ENCODE assay signal across 19 cellular contexts in genomic region chr12:19144287-19144686, GRCh38. TPM values are rescaled to one million over a fixed set of nuclear protein-coding genes. Genes with fewer than 3 reads are reported as not detected.
A peak's percentile ranks its signal among the peaks of the same experiment; 100 is the strongest.
DNase-seq lines count a peak whose midpoint lies in the region; FAIRE-seq and TF ChIP-seq lines count a peak whose summit lies in the region.
"Had no signal": no experiment of that assay in that cellular context is flagged by ENCODE, and none has a peak within 500 bp of the region (broad histone marks: within the 10 kb centered on the region; RNA-seq: fewer than 3 reads in every experiment).

No MANE protein-coding gene starts in this region.

- peak; percentile 9 for FAIRE-seq in keratinocyte (lab: Jason Lieb, UNC)
- FAIRE-seq: A204.1, HepG2 had no signal

- intact Hi-C loops in Calu3 (cut with micrococcal nuclease; ENCODE audit: unreplicated experiment) (no loop called here), esophagus squamous epithelium (cut with DNase I) (no loop called here)

- H3K9me3 Mint-ChIP-seq in Calu3 (ENCODE audit: low read depth, unreplicated experiment) (no peaks in the 10 kb centered on the region), mesothelial cell of epicardium (no peaks in the 10 kb centered on the region)
- H3K9me3 Mint-ChIP-seq: CD8-positive, alpha-beta memory T cell; H9; IgD-negative memory B cell had no signal

- H4K12ac ChIP-seq in trophoblast cell (ENCODE audit: low read depth, low read length), result no peak overlapping the region

- H4K8ac ChIP-seq in trophoblast cell (ENCODE audit: low read depth, low read length), result no peak overlapping the region

- H2BK120ac ChIP-seq in trophoblast cell (ENCODE audit: insufficient read depth, low read length, poor library complexity), result no peak overlapping the region

- H3K27ac Mint-ChIP-seq in Calu3 (ENCODE audit: unreplicated experiment) (peak overlapping the region; percentile 35), mesothelial cell of epicardium (no peak overlapping the region)
- H3K27ac Mint-ChIP-seq: CD4-positive, CD25-positive, alpha-beta regulatory T cell; CD8-positive, alpha-beta memory T cell; IgD-negative memory B cell had no signal

- POLR2A ChIA-PET in HEK293T (lab: Yijun Ruan, JAX), result no interaction called here

- H3K4me2 ChIP-seq in keratinocyte (ENCODE audit: control insufficient read depth, extremely low read depth, insufficient read depth, low read depth, low read length) (no peak overlapping the region), trophoblast cell (ENCODE audit: low read length) (no peak overlapping the region)

- no peak overlapping the region for H4K91ac ChIP-seq in trophoblast cell (ENCODE audit: low read depth, low read length)

- no peak overlapping the region for H3K14ac ChIP-seq in trophoblast cell (ENCODE audit: low read length)

- no peak for DNase-seq in Calu3
- peak; percentile 70 for DNase-seq in OCI-M1 (lab: John Stamatoyannopoulos, UW)
- DNase-seq in keratinocyte (ENCODE audit: low read depth, low spot score), result no peak
- DNase-seq in trophoblast cell, result no peak
- no peak for DNase-seq in esophagus squamous epithelium (lab: John Stamatoyannopoulos, UW)
- DNase-seq in mesothelial cell of epicardium (ENCODE audit: low spot score in 2 of 2, unreplicated experiment in 2 of 2), result no peak
- DNase-seq in HEK293T (ENCODE audit: extremely low spot score), result no peak
- DNase-seq: ACHN; BE2C; C1 segment of cervical spinal cord; CD4-positive, CD25-positive, alpha-beta regulatory T cell; CD8-positive, alpha-beta memory T cell; COR-L47; DMS79 treated with DMSO at 0.1 percent for 48 hours; GF-D8; H9 had no signal

- H3K9me3 ChIP-seq in keratinocyte (ENCODE audit: control insufficient read depth, low read depth, low read length), result no peaks in the 10 kb centered on the region
- H3K9me3 ChIP-seq in trophoblast cell (ENCODE audit: insufficient read depth, low read depth, low read length), result no peaks in the 10 kb centered on the region
- H3K9me3 ChIP-seq in esophagus squamous epithelium, result no peaks in the 10 kb centered on the region
- H3K9me3 ChIP-seq: BE2C had no signal

- no peak overlapping the region for H2AK5ac ChIP-seq in trophoblast cell (ENCODE audit: low read length)

- no CpG with 5 or more reads among the region's 6 CpGs for WGBS in trophoblast cell (ENCODE audit: extremely low coverage, insufficient coverage, insufficient read length)
- 98 to 99% methylated on average over 6 of the region's 6 CpGs for WGBS in esophagus squamous epithelium, 2 donors

- peaks cover 4% of the 10 kb centered on the region for H3K9me1 ChIP-seq in keratinocyte (ENCODE audit: control insufficient read depth, extremely low read depth, insufficient read depth, low read length)

- H2BK12ac ChIP-seq in trophoblast cell (ENCODE audit: low read length), result no peak overlapping the region

- H3K18ac ChIP-seq in trophoblast cell (ENCODE audit: low read length), result no peak overlapping the region

- dilution Hi-C loops in keratinocyte (cut with MboI; ENCODE audit: extremely low pct_ligation_motif_present, low sequenced_read_pairs), result no loop called here

- CTCF ChIA-PET in Calu3 (lab: Charles Lee), result no interaction called here
- CTCF ChIA-PET in HEK293T (lab: Yijun Ruan, JAX), result no interaction called here

- H3K79me1 ChIP-seq in trophoblast cell (ENCODE audit: low read length), result no peaks in the 10 kb centered on the region

- BruUV-seq in Calu3 (replicated peaks; lab: Mats Ljungman, UMichigan), result no TSS peak

- H3K4ac ChIP-seq in trophoblast cell (ENCODE audit: low read depth, low read length), result peak overlapping the region; percentile 57

- H3K9ac ChIP-seq in keratinocyte (ENCODE audit: control insufficient read depth, extremely low read depth, insufficient read depth, low read length) (no peak overlapping the region), trophoblast cell (ENCODE audit: low read length) (no peak overlapping the region)

- H3K4me3 Mint-ChIP-seq in Calu3 (ENCODE audit: low read depth, unreplicated experiment) (peak overlapping the region; percentile 6), mesothelial cell of epicardium (no peak overlapping the region)
- H3K4me3 Mint-ChIP-seq: CD4-positive, CD25-positive, alpha-beta regulatory T cell; CD8-positive, alpha-beta memory T cell; H9 had no signal

- no peaks in the 10 kb centered on the region for H4K20me1 ChIP-seq in keratinocyte (ENCODE audit: control insufficient read depth, extremely low read depth, insufficient read depth, low read length)

- H3K23ac ChIP-seq in trophoblast cell (ENCODE audit: low read length), result no peak overlapping the region

- H3K4me3 ChIP-seq in keratinocyte (ENCODE audit: control insufficient read depth in 2 of 3, extremely low read depth in 1 of 3, insufficient read depth in 2 of 3, low read depth in 1 of 3, low read length in 3 of 3) (no peak overlapping the region), trophoblast cell (ENCODE audit: low read depth, low read length) (no peak overlapping the region), esophagus squamous epithelium (no peak overlapping the region)

- H3K27me3 ChIP-seq in keratinocyte (ENCODE audit: control insufficient read depth, extremely low read depth, insufficient read depth, low read length) (no peaks in the 10 kb centered on the region), trophoblast cell (ENCODE audit: insufficient read depth, low read length) (no peaks in the 10 kb centered on the region), esophagus squamous epithelium (no peaks in the 10 kb centered on the region)
- H3K27me3 ChIP-seq: BE2C had no signal

- no peak overlapping the region for H2AFZ ChIP-seq in keratinocyte (ENCODE audit: control insufficient read depth, low read length)
- H2AFZ ChIP-seq in trophoblast cell (ENCODE audit: insufficient read depth, low read length, poor library complexity), result no peak overlapping the region

- H3K36me3 Mint-ChIP-seq in Calu3 (ENCODE audit: insufficient read depth, unreplicated experiment), result no peaks in the 10 kb centered on the region
- peaks cover 22% of the 10 kb centered on the region for H3K36me3 Mint-ChIP-seq in mesothelial cell of epicardium
- H3K36me3 Mint-ChIP-seq: CD4-positive, CD25-positive, alpha-beta regulatory T cell; IgD-negative memory B cell had no signal

- no peak for TF ChIP-seq POLR2A in esophagus squamous epithelium (IDR thresholded peaks at IDR 0.05)

- H3K27me3 Mint-ChIP-seq in Calu3 (ENCODE audit: unreplicated experiment) (no peaks in the 10 kb centered on the region), mesothelial cell of epicardium (ENCODE audit: low read depth) (no peaks in the 10 kb centered on the region)
- H3K27me3 Mint-ChIP-seq: CD4-positive, CD25-positive, alpha-beta regulatory T cell; CD8-positive, alpha-beta memory T cell; IgD-negative memory B cell had no signal

- no peak for TF ChIP-seq CTCF in Calu3 (IDR thresholded peaks at IDR 0.05; ENCODE audit: unreplicated experiment)
- no peak for TF ChIP-seq CTCF in keratinocyte (optimal IDR thresholded peaks at IDR 0.05 in 1 of 3, IDR thresholded peaks at IDR 0.05 in 1 of 3, conservative IDR thresholded peaks at IDR 0.05 in 1 of 3; ENCODE audit: extremely low read depth in 1 of 3, insufficient read depth in 2 of 3, low read length in 3 of 3)
- TF ChIP-seq CTCF in esophagus squamous epithelium (IDR thresholded peaks at IDR 0.05), result no peak
- no peak for TF ChIP-seq CTCF in mesothelial cell of epicardium (IDR thresholded peaks at IDR 0.05; ENCODE audit: unreplicated experiment)

- H3K27ac ChIP-seq in keratinocyte (ENCODE audit: control insufficient read depth, insufficient read depth, low read length), result no peak overlapping the region
- no peak overlapping the region for H3K27ac ChIP-seq in trophoblast cell (ENCODE audit: low read depth, low read length)
- H3K27ac ChIP-seq in esophagus squamous epithelium, result no peak overlapping the region

- H3K36me3 ChIP-seq in keratinocyte (ENCODE audit: control insufficient read depth in 2 of 2, extremely low read depth in 1 of 2, insufficient read depth in 2 of 2, low read length in 2 of 2), result peaks cover 4 to 8% of the 10 kb centered on the region in 2 experiments
- H3K36me3 ChIP-seq in trophoblast cell (ENCODE audit: control insufficient read depth in 1 of 2, insufficient read depth in 2 of 2, low read length in 2 of 2), result peaks cover 10 to 12% of the 10 kb centered on the region in 2 experiments
- H3K36me3 ChIP-seq in esophagus squamous epithelium, result peaks cover 0 to 27% (median 0%) of the 10 kb centered on the region in 3 donors
- H3K36me3 ChIP-seq: BE2C had no signal

- H3K4me1 Mint-ChIP-seq in Calu3 (ENCODE audit: low read depth, unreplicated experiment) (peaks cover 34% of the 10 kb centered on the region), mesothelial cell of epicardium (peaks cover 21% of the 10 kb centered on the region)
- H3K4me1 Mint-ChIP-seq: CD4-positive, CD25-positive, alpha-beta regulatory T cell; CD8-positive, alpha-beta memory T cell; IgD-negative memory B cell had no signal

- H3K4me1 ChIP-seq in keratinocyte (ENCODE audit: control insufficient read depth, extremely low read depth, insufficient read depth, low read length) (peaks cover 2% of the 10 kb centered on the region), trophoblast cell (ENCODE audit: control insufficient read depth in 1 of 2, insufficient read depth in 2 of 2, low read length in 2 of 2) (no peaks in the 10 kb centered on the region), esophagus squamous epithelium (peaks cover 0 to 14% (median 0%) of the 10 kb centered on the region in 3 donors)
- H3K4me1 ChIP-seq: BE2C had no signal

- H2BK5ac ChIP-seq in trophoblast cell (ENCODE audit: low read depth, low read length, poor library complexity), result no peak overlapping the region

- H3K79me2 ChIP-seq in keratinocyte (ENCODE audit: control insufficient read depth, insufficient read depth, low read length) (peaks cover 84% of the 10 kb centered on the region), trophoblast cell (ENCODE audit: control insufficient read depth, insufficient read depth, low read length, poor library complexity) (peaks cover 2% of the 10 kb centered on the region)

TF ChIP-seq in HEK293T, 16 proteins besides CTCF, POLR2A, EP300 and RAD21 (continues in another document):
- TF ChIP-seq BHLHE40 (IDR thresholded peaks at IDR 0.05; ENCODE audit: borderline replicate concordance) (no peak), FOXK2 (IDR thresholded peaks at IDR 0.05) (no peak), NFRKB (IDR thresholded peaks at IDR 0.05) (no peak), ELF4 (IDR thresholded peaks at IDR 0.05) (no peak)

RNA-seq across cellular contexts. Expression of gene PLEKHA5, which starts 14.8 kb away (rescaled TPM):
- total RNA-seq in Calu3 (2022) (49.2 and 57.9 TPM in 2 replicates), esophagus squamous epithelium (10 to 100 TPM; 16.1 to 43.7 (median 29.3) TPM), mesothelial cell of epicardium (50.3 to 53.7 TPM (median 52.0 TPM) in 3 replicates)
- 13.1 to 21.7 TPM (median 14.8 TPM) in 3 replicates for polyA plus RNA-seq in keratinocyte
- 65.8 TPM for polyA plus RNA-seq in keratinocyte (2011; ENCODE audit: low read depth)
- polyA plus RNA-seq in keratinocyte (2011; cell fraction: cytosol; rRNA removed), result 9.9 and 16.9 TPM in 2 replicates
- 26.5 and 34.0 TPM in 2 replicates for polyA plus RNA-seq in keratinocyte (2011; cell fraction: nucleus; rRNA removed)
- 11.5 and 20.0 TPM in 2 replicates for polyA plus RNA-seq in keratinocyte (2012; ENCODE audit: low replicate concordance)
- 8.7 to 50.6 TPM (median 18.3 TPM) in 3 replicates for polyA minus RNA-seq in keratinocyte
- 14.0 TPM for polyA minus RNA-seq in keratinocyte (2011; cell fraction: cytosol; rRNA and poly(A)+ RNA removed)
- 44.5 and 101 TPM in 2 replicates for polyA minus RNA-seq in keratinocyte (2011; cell fraction: nucleus; rRNA and poly(A)+ RNA removed)
- polyA plus RNA-seq in trophoblast cell (2013), result 33.8 and 35.6 TPM in 2 replicates
